Comparison of ENCODE assay signal across 8 cellular contexts in the genomic region with DNA sequence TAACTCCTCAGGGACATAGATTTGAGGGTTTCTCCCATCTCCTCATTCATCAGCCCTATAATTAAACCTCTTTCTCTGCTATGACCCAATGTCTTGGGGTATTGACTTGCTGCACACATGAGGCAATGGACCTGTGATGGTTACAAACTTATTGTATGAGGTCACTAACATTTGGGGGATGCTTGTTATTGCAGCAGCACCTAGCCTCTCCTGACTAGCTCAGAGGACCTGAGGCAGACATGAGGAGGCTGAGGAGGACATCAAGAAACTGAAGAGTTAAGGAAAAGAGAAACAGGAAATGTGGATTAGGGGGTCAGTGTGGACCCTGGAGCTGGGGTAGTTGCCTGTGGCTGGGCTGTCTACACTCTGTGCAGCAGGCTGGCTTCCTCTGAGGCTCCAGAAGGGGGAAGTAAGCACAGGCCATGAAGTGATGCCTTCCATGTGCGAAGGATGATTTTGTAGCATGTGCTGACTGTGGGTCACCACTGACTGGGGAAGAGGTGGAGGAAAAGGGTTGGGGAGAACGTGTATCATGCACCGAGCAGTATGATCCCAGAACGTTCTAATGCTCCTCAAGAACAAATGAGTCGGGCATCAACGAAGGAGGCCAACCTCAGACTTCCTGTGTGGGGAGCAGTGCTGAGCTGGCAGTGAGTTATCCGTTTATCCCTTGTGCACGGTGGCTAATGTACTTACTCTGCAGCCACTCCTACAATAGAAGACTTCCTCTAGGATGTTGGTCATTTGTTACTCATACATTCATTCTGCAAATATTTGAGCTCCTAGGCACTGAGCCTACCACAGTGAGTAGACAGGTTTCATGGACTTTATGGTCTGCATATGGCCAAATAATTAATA. TPM values are rescaled to one million over a fixed set of nuclear protein-coding genes. Genes with fewer than 3 reads are reported as not detected.
A peak's percentile ranks its signal among the peaks of the same experiment; 100 is the strongest.
DNase-seq lines count a peak whose midpoint lies in the region; ATAC-seq and TF ChIP-seq lines count a peak whose summit lies in the region.

No MANE protein-coding gene starts in this region.

- peaks cover 0 to 2% of the 10 kb centered on the region in 2 donors for H3K9me3 Mint-ChIP-seq in natural killer cell

- H3K4me1 Mint-ChIP-seq in natural killer cell: peaks cover 6 to 12% of the 10 kb centered on the region in 2 donors

- no peak overlapping the region for H3K27ac Mint-ChIP-seq in natural killer cell

- intact Hi-C loops in natural killer cell (cut with micrococcal nuclease): no loop called here
- intact Hi-C loops in posterior cingulate gyrus (cut with DNase I): loop anchor here (5.0 to 10.0 kb wide), 2 partner anchors 92 to 315 kb away; no protein-coding TSS in a partner anchor

- ATAC-seq in natural killer cell: peak; percentile 18 to 64 (median 50)
- no peak for ATAC-seq in GM18517 (IDR thresholded peaks at IDR 0.05; ENCODE audit: unreplicated experiment)
- ATAC-seq in GM21825 (IDR thresholded peaks at IDR 0.05; ENCODE audit: unreplicated experiment): no peak
- ATAC-seq in HG02981 (IDR thresholded peaks at IDR 0.05; ENCODE audit: unreplicated experiment): no peak

- no peak overlapping the region for H3K4me3 Mint-ChIP-seq in natural killer cell

- H3K36me3 Mint-ChIP-seq in natural killer cell: no peaks in the 10 kb centered on the region

- in situ Hi-C loops in astrocyte of the spinal cord (cut with HindIII; ENCODE audit: low sequenced_read_pairs): no loop called here

- H3K4me3 ChIP-seq in astrocyte of the spinal cord (ENCODE audit: low read depth, low read length): no peak overlapping the region

- peaks cover 5 to 15% of the 10 kb centered on the region in 2 donors for H3K27me3 Mint-ChIP-seq in natural killer cell (ENCODE audit: low read depth in 2 of 2)

- TF ChIP-seq CTCF in astrocyte of the spinal cord (IDR thresholded peaks at IDR 0.05; ENCODE audit: low read depth, low read length) (no peak), natural killer cell (IDR thresholded peaks at IDR 0.05) (no peak)

- DNase-seq in EH (ENCODE audit: low read depth): peak; percentile 95
- peak; percentile 98 for DNase-seq in NCI-H226
- DNase-seq in astrocyte of the spinal cord (ENCODE audit: low read depth, low spot score): peak; percentile 96
- no peak for DNase-seq in natural killer cell
- DNase-seq in posterior cingulate gyrus: no peak

RNA-seq across cellular contexts. Expression of a gene that starts 42.1 kb away (rescaled TPM):
- under 1 TPM in 1 of 3 donors, not detected in 2; 0.68 TPM for total RNA-seq in natural killer cell

Comparison
In these comparisons a context has a peak if more than half of its experiments do, and no peak if none do; other contexts are left out.
1. DNase-seq: peak in EH (single experiment), NCI-H226 (single experiment) and astrocyte of the spinal cord (single experiment); none in natural killer cell (single experiment) and posterior cingulate gyrus (0 of 10).
2. ATAC-seq: peak in natural killer cell (3 of 3); none in GM18517 (single experiment), GM21825 (single experiment) and HG02981 (single experiment).